8 cellular contexts compared by ENCODE assay signal in genomic region chrX:71652405-71652804, GRCh38.
DNase-seq lines count a peak whose midpoint lies in the region.

No MANE protein-coding gene starts in this region.

- peak; percentile 15 for DNase-seq in NK-92 treated with Interleukin-12 subunit alpha and Interleukin-12 subunit beta, amount 100 ng/mL, for 24 hours (lab: John Stamatoyannopoulos, UW)
- DNase-seq in NK-92 (lab: John Stamatoyannopoulos, UW; ENCODE audit: unreplicated experiment) = no peak
- DNase-seq in MV-4-11 (lab: John Stamatoyannopoulos, UW) = peak; percentile 28
- DNase-seq in T follicular helper cell (ENCODE audit: low read depth) = peak; percentile 35
- DNase-seq in cerebellar cortex (ENCODE audit: low spot score) = peak; percentile 62
- DNase-seq in left kidney (ENCODE audit: low read depth, low spot score) = peak; percentile 76
- DNase-seq in stimulated activated CD8-positive, alpha-beta memory T cell treated with anti-CD3 and anti-CD28 coated beads, Interleukin-4, amount 100 ng/mL, for 24 hours (ENCODE audit: low read depth) = peak; percentile 26
- DNase-seq in NCI-H187 treated with DMSO at 0.1 percent for 48 hours (lab: John Stamatoyannopoulos, UW) = no peak

Comparison
In these comparisons a context has a peak if more than half of its experiments do, and no peak if none do; other contexts are left out.
1. DNase-seq: peak in NK-92 treated with Interleukin-12 subunit alpha and Interleukin-12 subunit beta, amount 100 ng/mL, for 24 hours (single experiment), MV-4-11 (single experiment), T follicular helper cell (single experiment), cerebellar cortex (single experiment), left kidney (single experiment) and stimulated activated CD8-positive, alpha-beta memory T cell treated with anti-CD3 and anti-CD28 coated beads, Interleukin-4, amount 100 ng/mL, for 24 hours (single experiment); none in NK-92 (single experiment) and NCI-H187 treated with DMSO at 0.1 percent for 48 hours (single experiment).